Comparison of ENCODE assay signal across 16 cellular contexts in genomic region chr15:95265419-95265997, GRCh38.
A peak's percentile ranks its signal among the peaks of the same experiment; 100 is the strongest.
DNase-seq lines count a peak whose midpoint lies in the region; ATAC-seq, FAIRE-seq and TF ChIP-seq lines count a peak whose summit lies in the region.
"Had no signal": no experiment of that assay in that cellular context is flagged by ENCODE, and none has a peak within 500 bp of the region (broad histone marks: within the 10 kb centered on the region; RNA-seq: fewer than 3 reads in every experiment).

No MANE protein-coding gene starts in this region.

- H3K9me2 ChIP-seq in MM.1S (replicated peaks; ENCODE audit: insufficient read depth, low read length), result no peaks in the 10 kb centered on the region

- no peak for DNase-seq in GM12891 (ENCODE audit: insufficient read length, low spot score)
- DNase-seq in MM.1S, result peak; percentile 56
- DNase-seq in NCI-H2196 treated with DMSO at 0.1 percent for 48 hours (lab: John Stamatoyannopoulos, UW; ENCODE audit: unreplicated experiment), result no peak
- no peak for DNase-seq in activated CD4-positive, alpha-beta T cell treated with anti-CD3 and anti-CD28 coated beads, Interleukin-2, amount 50 U/mL, for 1 hour
- no peak for DNase-seq in left lung
- DNase-seq: activated CD4-positive, alpha-beta T cell treated with anti-CD3 and anti-CD28 coated beads, Interleukin-2, amount 50 U/mL, for 48 hours; activated T-cell treated with anti-CD3 and anti-CD28 coated beads, Interleukin-2, amount 50 U/mL, for 48 hours; CD8-positive, alpha-beta memory T cell; DND-41; NCI-H146; thyroid gland had no signal

- ATAC-seq in gastroesophageal sphincter, result no peak
- no peak for ATAC-seq in GM21528 (IDR thresholded peaks at IDR 0.05; ENCODE audit: low FRiP score, unreplicated experiment)
- no peak for ATAC-seq in left lung

- WGBS in gastroesophageal sphincter (ENCODE audit: low coverage in 1 of 2), 2 donors, result 87 to 88% methylated on average over 2 to 3 of the region's 3 CpGs

- intact Hi-C loops in left lung (cut with DNase I), result no loop called here

- FAIRE-seq in GM12891 (lab: Jason Lieb, UNC), result no peak
- FAIRE-seq: GM18507 had no signal

- H3K36me3 ChIP-seq in MM.1S (replicated peaks; ENCODE audit: insufficient read depth, low read length), result no peaks in the 10 kb centered on the region
- no peaks in the 10 kb centered on the region for H3K36me3 ChIP-seq in gastroesophageal sphincter
- H3K36me3 ChIP-seq in skeletal muscle tissue (ENCODE audit: control insufficient read depth in 3 of 3, insufficient read depth in 3 of 3, low read length in 3 of 3), result no peaks in the 10 kb centered on the region
- no peaks in the 10 kb centered on the region for H3K36me3 ChIP-seq in left lung
- H3K36me3 ChIP-seq: thyroid gland had no signal

- no peaks in the 10 kb centered on the region for H3F3A ChIP-seq in MM.1S (ENCODE audit: insufficient read depth, low read length)

- H3K9me3 ChIP-seq in MM.1S (replicated peaks; ENCODE audit: insufficient read depth, low read length) (no peaks in the 10 kb centered on the region), gastroesophageal sphincter (no peaks in the 10 kb centered on the region), skeletal muscle tissue (ENCODE audit: control insufficient read depth in 3 of 3, low read length in 3 of 3) (no peaks in the 10 kb centered on the region), left lung (no peaks in the 10 kb centered on the region)
- H3K9me3 ChIP-seq: thyroid gland had no signal

- H2AFZ ChIP-seq in MM.1S (ENCODE audit: low read length), result no peak overlapping the region
- H2AFZ ChIP-seq: parathyroid adenoma had no signal

- no peak overlapping the region for H3K4me2 ChIP-seq in MM.1S (ENCODE audit: low read depth, low read length)

- no peaks in the 10 kb centered on the region for H3K79me2 ChIP-seq in MM.1S (ENCODE audit: low read length)
- H3K79me2 ChIP-seq: parathyroid adenoma had no signal

- H3K27ac ChIP-seq in MM.1S (ENCODE audit: low read length) (no peak overlapping the region), gastroesophageal sphincter (peak overlapping the region; percentile 63 to 85 (median 75)), skeletal muscle tissue (ENCODE audit: low read depth, low read length) (peak overlapping the region; percentile 21), left lung (peak overlapping the region in 1 of 2 donors; percentile 52)
- H3K27ac ChIP-seq: parathyroid adenoma had no signal

- no peaks in the 10 kb centered on the region for H3K27me3 ChIP-seq in MM.1S (replicated peaks; ENCODE audit: insufficient read depth, low read length)
- H3K27me3 ChIP-seq in gastroesophageal sphincter, result no peaks in the 10 kb centered on the region
- no peaks in the 10 kb centered on the region for H3K27me3 ChIP-seq in skeletal muscle tissue (ENCODE audit: control insufficient read depth in 3 of 3, insufficient read depth in 3 of 3, low read length in 3 of 3)
- no peaks in the 10 kb centered on the region for H3K27me3 ChIP-seq in left lung
- H3K27me3 ChIP-seq: thyroid gland had no signal

- H3K9ac ChIP-seq in MM.1S (ENCODE audit: low read length) (no peak overlapping the region), skeletal muscle tissue (ENCODE audit: low read depth in 1 of 3, low read length in 3 of 3) (no peak overlapping the region)
- H3K9ac ChIP-seq: parathyroid adenoma had no signal

- H4K20me1 ChIP-seq in MM.1S (ENCODE audit: insufficient read depth, low read length), result no peaks in the 10 kb centered on the region

- TF ChIP-seq POLR2A in GM12891 (IDR thresholded peaks at IDR 0.05; ENCODE audit: low read depth, low read length) (no peak), gastroesophageal sphincter (IDR thresholded peaks at IDR 0.05) (no peak)

- no peak for TF ChIP-seq EP300 in gastroesophageal sphincter (IDR thresholded peaks at IDR 0.05)

- H3K4me3 ChIP-seq in MM.1S (ENCODE audit: low read length) (no peak overlapping the region), gastroesophageal sphincter (no peak overlapping the region), skeletal muscle tissue (ENCODE audit: low read length in 3 of 3) (no peak overlapping the region), left lung (no peak overlapping the region)
- H3K4me3 ChIP-seq: thyroid gland had no signal

- H3K4me1 ChIP-seq in MM.1S (ENCODE audit: low read length) (no peaks in the 10 kb centered on the region), gastroesophageal sphincter (peaks cover 5 to 47% (median 13%) of the 10 kb centered on the region in 3 donors), skeletal muscle tissue (ENCODE audit: control insufficient read depth in 3 of 3, insufficient read depth in 3 of 3, low read length in 3 of 3) (peaks cover 0 to 17% (median 2%) of the 10 kb centered on the region in 3 donors), left lung (no peaks in the 10 kb centered on the region)
- H3K4me1 ChIP-seq: parathyroid adenoma, thyroid gland had no signal

- TF ChIP-seq CTCF in MM.1S (IDR thresholded peaks at IDR 0.05; ENCODE audit: low read length) (no peak), gastroesophageal sphincter (IDR thresholded peaks at IDR 0.05) (no peak), left lung (IDR thresholded peaks at IDR 0.05) (no peak)

TF ChIP-seq in GM12891, 5 proteins besides CTCF, POLR2A, EP300 and RAD21:
- TF ChIP-seq POU2F2 (IDR thresholded peaks at IDR 0.05; ENCODE audit: low read depth, low read length) (no peak), SPI1 (IDR thresholded peaks at IDR 0.05; ENCODE audit: low read depth, low read length) (peak; percentile 44; the same call in 1 of the 2 replicates)
TF ChIP-seq in GM12891: peak in this region for 1.
